In genomic region chr20:3784863-3785239, GRCh38 we compare ENCODE assay signal across 11 cellular contexts. TPM values are rescaled to one million over a fixed set of nuclear protein-coding genes. Genes with fewer than 3 reads are reported as not detected.
A peak's percentile ranks its signal among the peaks of the same experiment; 100 is the strongest.
DNase-seq lines count a peak whose midpoint lies in the region; ATAC-seq and TF ChIP-seq lines count a peak whose summit lies in the region.
"Had no signal": no experiment of that assay in that cellular context is flagged by ENCODE, and none has a peak within 500 bp of the region (broad histone marks: within the 10 kb centered on the region; RNA-seq: fewer than 3 reads in every experiment).

No MANE protein-coding gene starts in this region.

- peaks cover 53% of the 10 kb centered on the region for H3K4me1 ChIP-seq in DOHH2 (ENCODE audit: control insufficient read depth, low read length)

- peak overlapping the region; percentile 91 for H3K4me2 ChIP-seq in DOHH2 (ENCODE audit: low read length)

- H4K20me1 ChIP-seq in DOHH2 (ENCODE audit: control insufficient read depth, insufficient read depth, low read depth, low read length) = peaks cover 9% of the 10 kb centered on the region; the same call in 1 of the 2 replicates

- no peaks in the 10 kb centered on the region; the same call in 1 of the 2 replicates for H3K27me3 ChIP-seq in DOHH2 (ENCODE audit: control insufficient read depth, low read length)

- no peak for ATAC-seq in T-helper 17 cell
- no peak for ATAC-seq in HG03457 (IDR thresholded peaks at IDR 0.05; ENCODE audit: unreplicated experiment)
- ATAC-seq in GM18498 (IDR thresholded peaks at IDR 0.05; ENCODE audit: unreplicated experiment) = no peak

- peaks cover 7% of the 10 kb centered on the region; the same call in 1 of the 2 replicates for H3F3A ChIP-seq in DOHH2 (ENCODE audit: control insufficient read depth, insufficient read depth)

- H3K27ac ChIP-seq in DOHH2 (ENCODE audit: low read depth, low read length) = no peak overlapping the region

- no peaks in the 10 kb centered on the region for H3K36me3 Mint-ChIP-seq in T-helper 17 cell (ENCODE audit: low read depth)

- H3K9me3 ChIP-seq in DOHH2 (ENCODE audit: control insufficient read depth, insufficient read depth, low read length) (no peaks in the 10 kb centered on the region), T-helper 17 cell (ENCODE audit: control insufficient read depth, low read length, poor library complexity, severe bottlenecking) (no peaks in the 10 kb centered on the region)

- peak overlapping the region; percentile 88 for H3K4me3 ChIP-seq in DOHH2 (ENCODE audit: low read length)
- peak overlapping the region; percentile 3 for H3K4me3 ChIP-seq in epithelial cell of proximal tubule (ENCODE audit: low read depth, low read length)
- H3K4me3 ChIP-seq in skeletal muscle cell (ENCODE audit: low read depth, low read length) = peak overlapping the region; percentile 63

- H3K27me3 Mint-ChIP-seq in T-helper 17 cell = no peaks in the 10 kb centered on the region

- peak overlapping the region; percentile 75 for H3K27ac Mint-ChIP-seq in T-helper 17 cell

- H3K4me3 Mint-ChIP-seq in T-helper 17 cell = peak overlapping the region; percentile 82

- TF ChIP-seq CTCF in DOHH2 (IDR thresholded peaks at IDR 0.05; ENCODE audit: low read depth, low read length, poor library complexity, severe bottlenecking) (no peak), epithelial cell of proximal tubule (conservative IDR thresholded peaks at IDR 0.05; ENCODE audit: low read depth, low read length) (no peak)

- no peaks in the 10 kb centered on the region for H3K9me2 ChIP-seq in DOHH2 (replicated peaks; ENCODE audit: control insufficient read depth, low read length)

- peaks cover 33% of the 10 kb centered on the region for H3K4me1 Mint-ChIP-seq in T-helper 17 cell

- peaks cover 40% of the 10 kb centered on the region for H3K79me2 ChIP-seq in DOHH2 (ENCODE audit: control insufficient read depth, low read length)

- no peak for DNase-seq in T-helper 17 cell
- DNase-seq in epithelial cell of proximal tubule (ENCODE audit: low read depth) = no peak
- no peak for DNase-seq in skeletal muscle cell (ENCODE audit: low read depth)
- no peak for DNase-seq in epidermal melanocyte (ENCODE audit: insufficient read length, low spot score)
- DNase-seq in mesenteric fat pad (ENCODE audit: low spot score) = no peak
- DNase-seq: activated CD4-positive, alpha-beta T cell treated with anti-CD3 and anti-CD28 coated beads, Interleukin-2, amount 50 U/mL, for 4 hours; NCI-H226; stimulated activated CD4-positive, alpha-beta T cell treated with anti-CD3 and anti-CD28 coated beads, Interleukin-4, amount 100 ng/mL, for 4 hours had no signal

- peaks cover 21% of the 10 kb centered on the region for H3K36me3 ChIP-seq in DOHH2 (ENCODE audit: control insufficient read depth, low read length)

RNA-seq across cellular contexts. Expression of gene CENPB, which starts 1.7 kb away (rescaled TPM):
- total RNA-seq in T-helper 17 cell = 10 to 100 TPM; 36.9 to 40.2 TPM
- 82.3 and 99.8 TPM in 2 replicates for total RNA-seq in epithelial cell of proximal tubule
- total RNA-seq in mesenteric fat pad = 97.3 TPM

RNA-seq across cellular contexts. Expression of gene SPEF1, which starts 3.6 kb away (rescaled TPM):
- total RNA-seq in T-helper 17 cell = under 1 TPM in 1 of 2 donors, not detected in 1; 0.18 TPM
- 0.92 TPM in 1 of 2 replicates, not detected in the other for total RNA-seq in epithelial cell of proximal tubule
- total RNA-seq in mesenteric fat pad = not detected

RNA-seq across cellular contexts. Expression of gene CDC25B, which starts 11.3 kb away (rescaled TPM):
- total RNA-seq in T-helper 17 cell (100 to 1,000 TPM; 220 to 223 TPM), epithelial cell of proximal tubule (42.3 and 46.6 TPM in 2 replicates), mesenteric fat pad (18.0 TPM)

RNA-seq across cellular contexts. Expression of gene ADISSP, which starts 17.3 kb away (rescaled TPM):
- total RNA-seq in T-helper 17 cell (10 to 100 TPM; 13.3 to 19.0 TPM), epithelial cell of proximal tubule (62.0 and 64.6 TPM in 2 replicates), mesenteric fat pad (37.5 TPM)

RNA-seq across cellular contexts. Expression of gene AP5S1, which starts 35.5 kb away (rescaled TPM):
- total RNA-seq in T-helper 17 cell (10 to 100 TPM; 11.3 to 11.9 TPM), epithelial cell of proximal tubule (14.4 and 22.5 TPM in 2 replicates), mesenteric fat pad (13.2 TPM)

Comparison
In these comparisons a context has a peak if more than half of its experiments do, and no peak if none do; other contexts are left out.
1. H3K4me3 ChIP-seq: peak in every context shown above with its lines; median percentile 88 in DOHH2; 63 in skeletal muscle cell; 3 in epithelial cell of proximal tubule.